In the genomic region with DNA sequence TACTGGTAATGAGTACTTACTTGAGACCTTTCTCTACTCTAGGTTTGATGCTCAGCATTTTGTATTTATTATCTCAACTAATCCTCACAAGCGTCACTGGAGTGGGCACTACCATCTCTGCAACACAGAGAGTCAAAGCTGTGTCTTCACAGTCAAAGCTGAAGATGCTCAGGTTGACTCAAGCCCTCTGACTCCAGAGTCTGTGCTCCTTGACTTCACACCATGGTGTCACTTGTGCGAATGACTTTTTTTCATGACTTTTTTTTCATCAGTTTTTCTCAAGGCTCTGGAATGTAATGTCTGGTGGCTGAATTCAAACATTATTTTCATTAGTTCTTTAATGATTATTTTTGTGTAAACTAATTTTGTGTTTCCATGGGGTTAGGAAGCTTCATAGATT, we compare ENCODE assay signal across 22 cellular contexts.
DNase-seq lines count a peak whose midpoint lies in the region; ATAC-seq and TF ChIP-seq lines count a peak whose summit lies in the region.
"Had no signal": no experiment of that assay in that cellular context is flagged by ENCODE, and none has a peak within 500 bp of the region (broad histone marks: within the 10 kb centered on the region; RNA-seq: fewer than 3 reads in every experiment).

No MANE protein-coding gene starts in this region.

- no peaks in the 10 kb centered on the region for H3K9me3 Mint-ChIP-seq in CD4-positive, alpha-beta memory T cell
- H3K9me3 Mint-ChIP-seq in activated T-helper 17 cell treated with anti-CD3 and anti-CD28 coated beads, Interleukin-2, amount 50 U/mL, for 72 hours, result no peaks in the 10 kb centered on the region
- H3K9me3 Mint-ChIP-seq: activated B cell treated with CpG ODN at 0.5 μM for 24 hours, GM23338, nephron had no signal

- H3K27me3 Mint-ChIP-seq in CD4-positive, alpha-beta memory T cell, result no peaks in the 10 kb centered on the region
- H3K27me3 Mint-ChIP-seq in activated T-helper 17 cell treated with anti-CD3 and anti-CD28 coated beads, Interleukin-2, amount 50 U/mL, for 72 hours, result no peaks in the 10 kb centered on the region

- no peak for TF ChIP-seq CTCF in 22Rv1 (IDR thresholded peaks at IDR 0.05)

- CTCF ChIA-PET in CD4-positive, alpha-beta memory T cell (lab: Charles Lee; ENCODE audit: partially characterized antibody), result interaction anchor here (1.6 kb wide), 1 partner anchor 14 kb away, joined by 6 read pairs; no protein-coding TSS in a partner anchor

- H3K4me1 ChIP-seq in CD4-positive, alpha-beta memory T cell (ENCODE audit: insufficient read depth, low read length), result peaks cover 18% of the 10 kb centered on the region
- peaks cover 34% of the 10 kb centered on the region for H3K4me1 ChIP-seq in mononuclear cell (ENCODE audit: insufficient read depth, low read length)
- no peaks in the 10 kb centered on the region for H3K4me1 ChIP-seq in effector memory CD4-positive, alpha-beta T cell (ENCODE audit: control insufficient read depth, insufficient read depth, low read length, poor library complexity, severe bottlenecking)
- H3K4me1 ChIP-seq: breast epithelium, testis had no signal

- POLR2A ChIA-PET in CD4-positive, alpha-beta memory T cell (lab: Charles Lee; ENCODE audit: partially characterized antibody), result interaction anchor here (1.0 to 1.1 kb wide), 2 partner anchors 11 to 71 kb away, joined by 3 read pairs; no protein-coding TSS in a partner anchor

- no peak overlapping the region for H3K4me3 ChIP-seq in CD4-positive, alpha-beta memory T cell (ENCODE audit: low read length in 2 of 2)
- H3K4me3 ChIP-seq in mononuclear cell (ENCODE audit: low read length), result peak overlapping the region; percentile 26
- no peak overlapping the region for H3K4me3 ChIP-seq in effector memory CD4-positive, alpha-beta T cell (ENCODE audit: insufficient read depth, low read depth, low read length, poor library complexity, severe bottlenecking)
- H3K4me3 ChIP-seq: breast epithelium, GM23338, testis had no signal

- intact Hi-C loops in CD4-positive, alpha-beta memory T cell (cut with micrococcal nuclease), result loop anchor here (2.0 to 5.0 kb wide), 2 partner anchors 15 to 42 kb away; no protein-coding TSS in a partner anchor

- H3K9me3 ChIP-seq in CD4-positive, alpha-beta memory T cell (ENCODE audit: control insufficient read depth in 1 of 2, low read length in 2 of 2), result no peaks in the 10 kb centered on the region
- no peaks in the 10 kb centered on the region for H3K9me3 ChIP-seq in mononuclear cell (ENCODE audit: low read depth, low read length)
- no peaks in the 10 kb centered on the region for H3K9me3 ChIP-seq in effector memory CD4-positive, alpha-beta T cell (ENCODE audit: control insufficient read depth, low read length)
- H3K9me3 ChIP-seq: breast epithelium, testis had no signal

- no peaks in the 10 kb centered on the region for H3K36me3 Mint-ChIP-seq in CD4-positive, alpha-beta memory T cell
- H3K36me3 Mint-ChIP-seq in activated T-helper 17 cell treated with anti-CD3 and anti-CD28 coated beads, Interleukin-2, amount 50 U/mL, for 72 hours (ENCODE audit: low read depth), result no peaks in the 10 kb centered on the region

- peak; percentile 60 for ATAC-seq in activated T-helper 17 cell treated with anti-CD3 and anti-CD28 coated beads, Interleukin-2, amount 50 U/mL, for 72 hours (replicated peaks)
- ATAC-seq: left ventricle myocardium superior had no signal

- H3K36me3 ChIP-seq in CD4-positive, alpha-beta memory T cell (ENCODE audit: insufficient read depth, low read length), result no peaks in the 10 kb centered on the region
- H3K36me3 ChIP-seq in effector memory CD4-positive, alpha-beta T cell (ENCODE audit: control insufficient read depth, insufficient read depth, low read length), result no peaks in the 10 kb centered on the region
- H3K36me3 ChIP-seq: breast epithelium had no signal

- H3K4me1 Mint-ChIP-seq in CD4-positive, alpha-beta memory T cell, result peaks cover 0 to 18% (median 6%) of the 10 kb centered on the region in 4 donors
- H3K4me1 Mint-ChIP-seq in activated T-helper 17 cell treated with anti-CD3 and anti-CD28 coated beads, Interleukin-2, amount 50 U/mL, for 72 hours, result no peaks in the 10 kb centered on the region
- H3K4me1 Mint-ChIP-seq: activated B cell treated with CpG ODN at 0.5 μM for 24 hours, GM23338, nephron had no signal

- H3K27me3 ChIP-seq in CD4-positive, alpha-beta memory T cell (ENCODE audit: insufficient read depth, low read length), result no peaks in the 10 kb centered on the region
- no peaks in the 10 kb centered on the region for H3K27me3 ChIP-seq in mononuclear cell (ENCODE audit: insufficient read depth, low read length)
- no peaks in the 10 kb centered on the region for H3K27me3 ChIP-seq in effector memory CD4-positive, alpha-beta T cell (replicated peaks; ENCODE audit: control insufficient read depth, insufficient read depth, low read length, poor library complexity, severe bottlenecking)
- H3K27me3 ChIP-seq: breast epithelium, testis had no signal

- H3K27ac ChIP-seq in 22Rv1, result peak overlapping the region; percentile 81
- no peak overlapping the region for H3K27ac ChIP-seq in CD4-positive, alpha-beta memory T cell (ENCODE audit: low read depth, low read length)
- no peak overlapping the region for H3K27ac ChIP-seq in effector memory CD4-positive, alpha-beta T cell (ENCODE audit: insufficient read depth, low read length, poor library complexity, severe bottlenecking)
- H3K27ac ChIP-seq: breast epithelium, KMS-11, testis had no signal

- peak overlapping the region; percentile 79 to 88 (median 84) for H3K4me3 Mint-ChIP-seq in CD4-positive, alpha-beta memory T cell
- H3K4me3 Mint-ChIP-seq in activated T-helper 17 cell treated with anti-CD3 and anti-CD28 coated beads, Interleukin-2, amount 50 U/mL, for 72 hours, result no peak overlapping the region
- H3K4me3 Mint-ChIP-seq: activated B cell treated with CpG ODN at 0.5 μM for 24 hours, CD14-positive monocyte, GM23338, nephron had no signal

- no peak for DNase-seq in CD4-positive, alpha-beta memory T cell
- no peak for DNase-seq in amniotic stem cell (lab: John Stamatoyannopoulos, UW)
- no peak for DNase-seq in middle frontal gyrus (ENCODE audit: extremely low spot score, low spot score)
- no peak for DNase-seq in effector memory CD4-positive, alpha-beta T cell
- DNase-seq: activated B cell treated with CpG ODN at 0.5 μM for 24 hours; effector CD4-positive, alpha-beta T cell; left ventricle myocardium superior; NCI-H1436 treated with DMSO at 0.1 percent for 48 hours; NCI-H345; NCI-H748 treated with DMSO at 0.1 percent for 48 hours; retina; small intestine; SW 1271; testis had no signal

- H3K27ac Mint-ChIP-seq in CD4-positive, alpha-beta memory T cell, result peak overlapping the region in 6 of 7 donors; percentile 57 to 94 (median 80)
- H3K27ac Mint-ChIP-seq in activated T-helper 17 cell treated with anti-CD3 and anti-CD28 coated beads, Interleukin-2, amount 50 U/mL, for 72 hours, result no peak overlapping the region
- H3K27ac Mint-ChIP-seq: activated B cell treated with CpG ODN at 0.5 μM for 24 hours, GM23338, nephron had no signal
